ENCODE assay signal across 8 cellular contexts in genomic region chr15:89416339-89417183, GRCh38.
DNase-seq lines count a peak whose midpoint lies in the region; ATAC-seq and TF ChIP-seq lines count a peak whose summit lies in the region.

No MANE protein-coding gene starts in this region.

- TF ChIP-seq POLR2A in GM18505 (IDR thresholded peaks at IDR 0.05; ENCODE audit: borderline replicate concordance, extremely low read depth, insufficient read depth, insufficient read length), result no peak

- H3K4me3 ChIP-seq in A673 (ENCODE audit: low read depth, low read length, poor library complexity, severe bottlenecking) (no peak overlapping the region), lower lobe of right lung (no peak overlapping the region)

- ATAC-seq in GM18505 (IDR thresholded peaks at IDR 0.05; ENCODE audit: unreplicated experiment) (peak; percentile 60), HG02970 (IDR thresholded peaks at IDR 0.05; ENCODE audit: low FRiP score, unreplicated experiment) (peak; percentile 55), lower lobe of right lung (peak; percentile 81 to 86)

- H3K36me3 ChIP-seq in A673 (ENCODE audit: insufficient read depth, low read length, poor library complexity, severe bottlenecking) (no peaks in the 10 kb centered on the region), lower lobe of right lung (no peaks in the 10 kb centered on the region)

- no TSS peak for BruUV-seq in A673 (replicated peaks; lab: Mats Ljungman, UMichigan)

- H3K27ac ChIP-seq in A673 (ENCODE audit: low read depth, low read length, poor library complexity, severe bottlenecking), result no peak overlapping the region
- no peak overlapping the region for H3K27ac ChIP-seq in lower lobe of right lung

- H3K9me3 ChIP-seq in A673 (ENCODE audit: low read depth, low read length, poor library complexity, severe bottlenecking) (no peaks in the 10 kb centered on the region), lower lobe of right lung (no peaks in the 10 kb centered on the region)

- DNase-seq in A673 (ENCODE audit: low spot score) (peak; percentile 93), NCI-H345 (lab: John Stamatoyannopoulos, UW) (peak; percentile 57), cerebellar cortex (ENCODE audit: low spot score) (peak; percentile 78), lower lobe of right lung (peak; percentile 67)
- peak; percentile 26 for DNase-seq in activated CD4-positive, CD25-positive, alpha-beta regulatory T cell treated with anti-CD3 and anti-CD28 coated beads, Interleukin-2, amount 50 U/mL, for 16 hours (ENCODE audit: low read depth, low spot score)
- DNase-seq in stimulated activated CD8-positive, alpha-beta memory T cell treated with anti-CD3 and anti-CD28 coated beads, Interleukin-2, amount 100 ng/mL, for 48 hours (ENCODE audit: low read depth in 2 of 2), result peak; percentile 75 to 84

- POLR2A ChIA-PET in A673 (lab: Charles Lee; ENCODE audit: low non-redundant PET), result no interaction called here

- H3K27me3 ChIP-seq in A673 (replicated peaks; ENCODE audit: insufficient read depth, low read depth, low read length, poor library complexity) (peaks cover 27% of the 10 kb centered on the region), lower lobe of right lung (ENCODE audit: low read depth) (peaks cover 98% of the 10 kb centered on the region)

- TF ChIP-seq CTCF in A673 (conservative IDR thresholded peaks at IDR 0.05; ENCODE audit: low read depth, low read length) (peak; percentile 100), lower lobe of right lung (IDR thresholded peaks at IDR 0.05) (peak; percentile 71)

- intact Hi-C loops in A673 (cut with micrococcal nuclease; ENCODE audit: unreplicated experiment), result loop anchor here (2.0 to 5.0 kb wide), 2 partner anchors 56 to 59 kb away; no protein-coding TSS in a partner anchor
- intact Hi-C loops in lower lobe of right lung (cut with DNase I), result no loop called here

- CTCF ChIA-PET in A673 (lab: Charles Lee), result interaction anchor here (0.9 to 2.5 kb wide), 6 partner anchors 9 to 58 kb away, joined by 3 to 11 read pairs (median 4); no protein-coding TSS in a partner anchor

- no peaks in the 10 kb centered on the region for H3K4me1 ChIP-seq in A673 (ENCODE audit: insufficient read depth, low read length, poor library complexity, severe bottlenecking)
- H3K4me1 ChIP-seq in lower lobe of right lung, result no peaks in the 10 kb centered on the region

Comparison
In these comparisons a context has a peak if more than half of its experiments do, and no peak if none do; other contexts are left out.
1. DNase-seq: peak in every context shown above with its lines; median percentile 93 in A673; 80 in stimulated activated CD8-positive, alpha-beta memory T cell treated with anti-CD3 and anti-CD28 coated beads, Interleukin-2, amount 100 ng/mL, for 48 hours; 78 in cerebellar cortex; 67 in lower lobe of right lung; 57 in NCI-H345; 26 in activated CD4-positive, CD25-positive, alpha-beta regulatory T cell treated with anti-CD3 and anti-CD28 coated beads, Interleukin-2, amount 50 U/mL, for 16 hours.